Comparison of ENCODE assay signal across 21 cellular contexts in the genomic region with DNA sequence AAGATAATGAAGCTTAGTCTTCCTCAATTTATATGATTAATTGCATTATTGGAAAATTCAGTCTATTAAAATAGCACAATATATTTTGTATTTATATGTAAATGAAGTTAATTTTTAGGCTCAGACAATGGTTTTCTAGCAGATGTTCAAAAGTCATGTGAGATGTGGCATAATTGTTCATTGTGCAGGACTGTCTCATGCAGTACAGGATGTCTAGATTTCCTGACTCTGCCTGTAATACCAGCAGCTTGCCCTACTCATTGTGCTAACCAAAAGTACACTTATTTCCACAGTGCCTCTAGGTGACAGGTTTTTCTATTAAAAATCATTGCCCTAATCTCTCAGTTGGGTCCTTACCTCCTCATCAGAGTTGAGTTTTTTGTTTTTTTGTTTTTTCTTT.
DNase-seq lines count a peak whose midpoint lies in the region; ATAC-seq and TF ChIP-seq lines count a peak whose summit lies in the region.
"Had no signal": no experiment of that assay in that cellular context is flagged by ENCODE, and none has a peak within 500 bp of the region (broad histone marks: within the 10 kb centered on the region; RNA-seq: fewer than 3 reads in every experiment).

No MANE protein-coding gene starts in this region.

- no peak for TF ChIP-seq CTCF in cardiac fibroblast (IDR thresholded peaks at IDR 0.05; ENCODE audit: low read depth, low read length)
- TF ChIP-seq CTCF in fibroblast of pulmonary artery (IDR thresholded peaks at IDR 0.05; ENCODE audit: low read length, missing control alignments), result no peak

- peak; percentile 28 for DNase-seq in Ammon's horn (ENCODE audit: low spot score)
- DNase-seq in cardiac fibroblast (ENCODE audit: low read depth in 2 of 2), result peak; percentile 3 to 22
- DNase-seq in fibroblast of pulmonary artery (ENCODE audit: low read depth), result peak; percentile 26
- DNase-seq in medulla oblongata (ENCODE audit: extremely low spot score), result peak; percentile 48
- no peak for DNase-seq in iPS-NIHi11 (ENCODE audit: low spot score)
- DNase-seq: 8988T, ACHN, DMS153, HCEC 1CT, IMR-90, KG1, MG63, NCI-H1105 treated with DMSO at 0.1 percent for 48 hours, NCI-H146, NCI-H2029, NCI-H526 treated with DMSO at 0.1 percent for 48 hours, PC-9, Right ventricle myocardium superior had no signal

- ATAC-seq in HG03196 (IDR thresholded peaks at IDR 0.05; ENCODE audit: unreplicated experiment), result no peak
- no peak for ATAC-seq in GM18502 (IDR thresholded peaks at IDR 0.05; ENCODE audit: poor library complexity, unreplicated experiment)
- no peak for ATAC-seq in HG03354 (IDR thresholded peaks at IDR 0.05; ENCODE audit: poor library complexity, severe bottlenecking, unreplicated experiment)

- no peak overlapping the region for H3K4me3 ChIP-seq in cardiac fibroblast (replicated peaks in 1 of 2; ENCODE audit: low read depth in 2 of 2, low read length in 2 of 2)
- no peak overlapping the region for H3K4me3 ChIP-seq in fibroblast of pulmonary artery (replicated peaks; ENCODE audit: low read depth, low read length)
- H3K4me3 ChIP-seq: MG63, PC-9 had no signal
